Comparison of ENCODE assay signal across 7 cellular contexts in genomic region chr9:19250356-19250755, GRCh38. TPM values are rescaled to one million over a fixed set of nuclear protein-coding genes. Genes with fewer than 3 reads are reported as not detected.
DNase-seq lines count a peak whose midpoint lies in the region; ATAC-seq, FAIRE-seq and TF ChIP-seq lines count a peak whose summit lies in the region.
"Not testable (repeated sequence)": the region's sequence is repeated elsewhere in the genome, so short reads cannot be mapped to it uniquely, and the experiment has no call there.

No MANE protein-coding gene starts in this region.

- H3K79me1 ChIP-seq in H9 (ENCODE audit: insufficient read depth, low read depth, low read length, poor library complexity, severe bottlenecking): not testable (repeated sequence)

- not testable (repeated sequence) for DNase-seq in CD14-positive monocyte (ENCODE audit: low spot score); H9; cardiac muscle cell (ENCODE audit: low read depth in 1 of 2, low spot score in 1 of 2)
- peak; percentile 14 for DNase-seq in activated CD8-positive, alpha-beta T cell treated with anti-CD3 and anti-CD28 coated beads for 36 hours
- peak; percentile 27 for DNase-seq in left kidney (ENCODE audit: low read depth, low spot score)
- DNase-seq in small intestine: peak; percentile 86

- H3K4me1 Mint-ChIP-seq in CD14-positive monocyte: not testable (repeated sequence)
- H3K4me1 Mint-ChIP-seq in H9: peaks cover 46 to 47% of the 10 kb centered on the region in 2 experiments
- peaks cover 50% of the 10 kb centered on the region for H3K4me1 Mint-ChIP-seq in activated CD8-positive, alpha-beta T cell treated with anti-CD3 and anti-CD28 coated beads for 36 hours (ENCODE audit: low read depth)

- not testable (repeated sequence) for H3K4me3 ChIP-seq in HUES64 (ENCODE audit: low read length); cardiac muscle cell; small intestine (ENCODE audit: low read depth in 1 of 2, low read length in 2 of 2)

- not testable (repeated sequence) for H4K91ac ChIP-seq in H9 (ENCODE audit: insufficient read length, low read depth, low read length)

- peak overlapping the region in 4 of 7 donors; percentile 30 to 61 (median 38) for H3K27ac Mint-ChIP-seq in CD14-positive monocyte
- peak overlapping the region; percentile 91 to 99 (median 96); a peak in 5 of 7 replicates for H3K27ac Mint-ChIP-seq in H9
- H3K27ac Mint-ChIP-seq in activated CD8-positive, alpha-beta T cell treated with anti-CD3 and anti-CD28 coated beads for 36 hours: not testable (repeated sequence)

- not testable (repeated sequence) for H2BK120ac ChIP-seq in H9 (ENCODE audit: low read depth, low read length, poor library complexity, severe bottlenecking)

- H2BK20ac ChIP-seq in H9 (ENCODE audit: low read depth, low read length, poor library complexity, severe bottlenecking): not testable (repeated sequence)

- H3K4me3 Mint-ChIP-seq in CD14-positive monocyte; H9; activated CD8-positive, alpha-beta T cell treated with anti-CD3 and anti-CD28 coated beads for 36 hours: not testable (repeated sequence)

- H3K4me1 ChIP-seq in H9 (ENCODE audit: insufficient read depth, low read length); small intestine (ENCODE audit: control insufficient read depth in 2 of 2, insufficient read depth in 1 of 2, low read depth in 1 of 2, low read length in 1 of 2): not testable (repeated sequence)
- H3K4me1 ChIP-seq in HUES64 (ENCODE audit: insufficient read depth, low read length) (peaks cover 12% of the 10 kb centered on the region), cardiac muscle cell (ENCODE audit: low read depth) (peaks cover 13% of the 10 kb centered on the region)

- not testable (repeated sequence) for H2AFZ ChIP-seq in H9 (ENCODE audit: low read length)

- not testable (repeated sequence) for H3K27ac ChIP-seq in H9 (ENCODE audit: insufficient read length, low read depth, low read length); small intestine (ENCODE audit: low read depth in 1 of 2, low read length in 1 of 2)
- peak overlapping the region; percentile 85; the same call in 1 of the 2 replicates for H3K27ac ChIP-seq in HUES64 (ENCODE audit: low read depth, low read length)
- H3K27ac ChIP-seq in cardiac muscle cell: peak overlapping the region; percentile 17

- H3K23me2 ChIP-seq in H9 (ENCODE audit: insufficient read length, low read depth, low read length, poor library complexity, severe bottlenecking): not testable (repeated sequence)

- not testable (repeated sequence) for ATAC-seq in activated CD8-positive, alpha-beta T cell treated with anti-CD3 and anti-CD28 coated beads for 36 hours

- not testable (repeated sequence) for H3K27me3 Mint-ChIP-seq in CD14-positive monocyte (ENCODE audit: low read depth in 3 of 3); H9 (ENCODE audit: low read depth); activated CD8-positive, alpha-beta T cell treated with anti-CD3 and anti-CD28 coated beads for 36 hours

- H4K5ac ChIP-seq in H9 (ENCODE audit: insufficient read length, low read depth, low read length): not testable (repeated sequence)

- not testable (repeated sequence) for H3K9ac ChIP-seq in H9 (ENCODE audit: extremely low read depth, insufficient read length, low read length); HUES64 (ENCODE audit: low read depth, low read length)

- H3K56ac ChIP-seq in H9 (ENCODE audit: insufficient read length, low read depth, low read length): not testable (repeated sequence)

- H4K8ac ChIP-seq in H9 (replicated peaks; ENCODE audit: insufficient read length, low read depth, low read length): not testable (repeated sequence)

- H3K4ac ChIP-seq in H9 (ENCODE audit: low read depth, low read length): not testable (repeated sequence)

- not testable (repeated sequence) for H3K27me3 ChIP-seq in H9 (ENCODE audit: insufficient read depth, low read length); HUES64 (ENCODE audit: insufficient read depth, low read length); cardiac muscle cell; small intestine (ENCODE audit: control insufficient read depth in 2 of 2, insufficient read depth in 2 of 2, low read length in 2 of 2)

- not testable (repeated sequence) for H3K79me2 ChIP-seq in H9 (ENCODE audit: insufficient read depth, low read length)

- not testable (repeated sequence) for H3K9me3 ChIP-seq in H9 (ENCODE audit: control insufficient read depth, low read depth, low read length); HUES64 (ENCODE audit: insufficient read depth, low read depth, low read length); cardiac muscle cell (ENCODE audit: low read depth); small intestine (ENCODE audit: control insufficient read depth, low read depth)

- H3K18ac ChIP-seq in H9 (ENCODE audit: insufficient read length, low read depth, low read length): not testable (repeated sequence)

- not testable (repeated sequence) for H2BK5ac ChIP-seq in H9 (ENCODE audit: insufficient read length, low read length)

- not testable (repeated sequence) for H3T11ph ChIP-seq in H9 (ENCODE audit: low read length)

- not testable (repeated sequence) for H3K36me3 ChIP-seq in HUES64 (ENCODE audit: insufficient read depth, low read length); cardiac muscle cell; small intestine (ENCODE audit: control insufficient read depth in 2 of 2, insufficient read depth in 2 of 2, low read length in 2 of 2)

- H3K23ac ChIP-seq in H9 (ENCODE audit: insufficient read length, low read depth, low read length): not testable (repeated sequence)

- H3K4me2 ChIP-seq in H9 (ENCODE audit: insufficient read depth, insufficient read length, low read length): not testable (repeated sequence)

- H4K20me1 ChIP-seq in H9 (ENCODE audit: control insufficient read depth, insufficient read depth, insufficient read length): not testable (repeated sequence)

- H2BK15ac ChIP-seq in H9 (ENCODE audit: low read depth, low read length): not testable (repeated sequence)

- not testable (repeated sequence) for H3K14ac ChIP-seq in H9 (ENCODE audit: insufficient read depth, low read length)

- H2BK12ac ChIP-seq in H9 (ENCODE audit: insufficient read length, low read depth, low read length): not testable (repeated sequence)

- POLR2A ChIA-PET in activated CD8-positive, alpha-beta T cell treated with anti-CD3 and anti-CD28 coated beads for 36 hours (lab: Charles Lee): not testable (repeated sequence)

- not testable (repeated sequence) for FAIRE-seq in small intestine (lab: Jason Lieb, UNC)

- not testable (repeated sequence) for H2AK5ac ChIP-seq in H9 (ENCODE audit: insufficient read length, low read length)

- no CpG with 5 or more reads among the region's 9 CpGs for WGBS in H9 (ENCODE audit: extremely low coverage, insufficient read length, low lambda C conversion rate)
- 94% methylated on average over 9 of the region's 9 CpGs for WGBS in HUES64
- 34 to 69% (median 46%) methylated on average over 9 of the region's 9 CpGs for WGBS in small intestine, 3 donors

- intact Hi-C loops in CD14-positive monocyte (cut with micrococcal nuclease); activated CD8-positive, alpha-beta T cell treated with anti-CD3 and anti-CD28 coated beads for 36 hours (cut with micrococcal nuclease): not testable (repeated sequence)

- TF ChIP-seq CTCF in CD14-positive monocyte (IDR thresholded peaks at IDR 0.05); H9 (conservative IDR thresholded peaks at IDR 0.05); activated CD8-positive, alpha-beta T cell treated with anti-CD3 and anti-CD28 coated beads for 36 hours (IDR thresholded peaks at IDR 0.05); cardiac muscle cell (IDR thresholded peaks at IDR 0.05; ENCODE audit: low read depth, low read length): not testable (repeated sequence)

- peaks cover 6 to 18% of the 10 kb centered on the region in 2 donors for H3K36me3 Mint-ChIP-seq in CD14-positive monocyte
- peaks cover 0 to 14% (median 11%) of the 10 kb centered on the region in 3 experiments; a peak in 5 of 7 replicates for H3K36me3 Mint-ChIP-seq in H9 (ENCODE audit: insufficient read depth in 1 of 3, low read depth in 3 of 3)
- peaks cover 13% of the 10 kb centered on the region for H3K36me3 Mint-ChIP-seq in activated CD8-positive, alpha-beta T cell treated with anti-CD3 and anti-CD28 coated beads for 36 hours (ENCODE audit: low read depth)

- CTCF ChIA-PET in activated CD8-positive, alpha-beta T cell treated with anti-CD3 and anti-CD28 coated beads for 36 hours (lab: Charles Lee): not testable (repeated sequence)

- H3K9me3 Mint-ChIP-seq in CD14-positive monocyte; H9; activated CD8-positive, alpha-beta T cell treated with anti-CD3 and anti-CD28 coated beads for 36 hours: not testable (repeated sequence)

RNA-seq across cellular contexts. Expression of gene DENND4C, which starts 19.9 kb away (rescaled TPM):
- polyA plus RNA-seq in CD14-positive monocyte (10 to 100 TPM in 1 of 2 donors, 1 to 10 TPM in 1; 8.1 to 12.7 TPM), cardiac muscle cell (19.3 and 21.8 TPM in 2 replicates), small intestine (10 to 100 TPM; 13.8 to 18.6 (median 16.8) TPM)
- total RNA-seq in H9 (2021) (22.6 and 26.6 TPM in 2 replicates), cardiac muscle cell (35.6 and 51.0 TPM in 2 replicates)
- 11.1 TPM for polyA plus RNA-seq in HUES64 (2013, experiment 1 of 2)
- 11.7 TPM for polyA plus RNA-seq in HUES64 (2013, experiment 2 of 2)
- 10 to 100 TPM; 17.4 to 18.5 TPM for total RNA-seq in activated CD8-positive, alpha-beta T cell treated with anti-CD3 and anti-CD28 coated beads for 36 hours
